1 cellular context compared by ENCODE assay signal in genomic region chr4:186240452-186240847, GRCh38.
TF ChIP-seq lines count a peak whose summit lies in the region.

No MANE protein-coding gene starts in this region.

TF ChIP-seq in WTC11, 78 proteins besides CTCF, POLR2A, EP300 and RAD21 (continued from another document):
- TF ChIP-seq ZNF532 (CRISPR knock-in tag; IDR thresholded peaks at IDR 0.05; ENCODE audit: borderline replicate concordance) (no peak), NFE2L1 (CRISPR knock-in tag; IDR thresholded peaks at IDR 0.05) (no peak), CREM (CRISPR knock-in tag; IDR thresholded peaks at IDR 0.05) (no peak), E2F1 (CRISPR knock-in tag; IDR thresholded peaks at IDR 0.05) (no peak), ETV6 (CRISPR knock-in tag; IDR thresholded peaks at IDR 0.05) (no peak), HMGA2 (CRISPR knock-in tag; IDR thresholded peaks at IDR 0.05) (no peak), FOXP4 (CRISPR knock-in tag; IDR thresholded peaks at IDR 0.05) (no peak), SOX15 (CRISPR knock-in tag; IDR thresholded peaks at IDR 0.05) (no peak), ZBTB43 (CRISPR knock-in tag; IDR thresholded peaks at IDR 0.05) (no peak), NFYB (CRISPR knock-in tag; conservative IDR thresholded peaks at IDR 0.05; ENCODE audit: low read depth) (no peak), ZNF396 (CRISPR knock-in tag; IDR thresholded peaks at IDR 0.05; ENCODE audit: borderline replicate concordance) (no peak), GABPB1 (CRISPR knock-in tag; IDR thresholded peaks at IDR 0.05) (no peak), ZSCAN18 (CRISPR knock-in tag; IDR thresholded peaks at IDR 0.05) (no peak), E2F4 (CRISPR knock-in tag; IDR thresholded peaks at IDR 0.05; ENCODE audit: borderline replicate concordance, low read depth) (no peak), PREB (CRISPR knock-in tag; IDR thresholded peaks at IDR 0.05; ENCODE audit: borderline replicate concordance) (no peak), USF1 (CRISPR knock-in tag; IDR thresholded peaks at IDR 0.05) (no peak)
